Comparison of ENCODE assay signal across 2 cellular contexts in the genomic region with DNA sequence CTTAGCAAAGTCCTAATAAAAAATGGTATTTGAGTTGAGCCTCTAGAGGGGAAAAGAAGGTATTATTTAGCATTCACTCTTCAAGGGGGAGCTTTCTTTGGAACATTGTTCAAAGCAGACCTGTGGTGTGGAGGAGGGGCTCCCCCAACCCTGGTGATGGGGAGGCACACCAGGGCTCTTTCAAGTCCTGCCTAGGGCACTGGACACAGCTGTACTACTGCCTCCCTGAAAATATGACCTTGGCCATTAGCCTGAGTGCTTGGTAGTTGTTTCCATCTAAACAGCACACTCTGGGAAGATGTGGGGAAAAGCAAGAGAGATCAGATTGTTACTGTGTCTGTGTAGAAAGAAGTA.
TF ChIP-seq lines count a peak whose summit lies in the region.

No MANE protein-coding gene starts in this region.

TF ChIP-seq in A549, 52 proteins besides CTCF, POLR2A, EP300 and RAD21:
- no peak for TF ChIP-seq MAX (IDR thresholded peaks at IDR 0.05)
- no peak for TF ChIP-seq HDAC2 (IDR thresholded peaks at IDR 0.05)
- TF ChIP-seq ATOH8 (CRISPR knock-in tag; IDR thresholded peaks at IDR 0.05; ENCODE audit: low read depth), result no peak

TF ChIP-seq in H1, 55 proteins besides CTCF, POLR2A, EP300 and RAD21:
- TF ChIP-seq SIX5 (IDR thresholded peaks at IDR 0.05; ENCODE audit: low read depth, low read length), result no peak
- no peak for TF ChIP-seq ATF3 (IDR thresholded peaks at IDR 0.05; ENCODE audit: insufficient read depth, low read depth, low read length)
- no peak for TF ChIP-seq EZH2 (IDR thresholded peaks at IDR 0.05; ENCODE audit: low read depth, low read length, severe bottlenecking)
- TF ChIP-seq E2F6 (IDR thresholded peaks at IDR 0.05), result no peak
- no peak for TF ChIP-seq CBX8 (IDR thresholded peaks at IDR 0.05; ENCODE audit: borderline replicate concordance, low read depth, low read length)
- no peak for TF ChIP-seq YY1 (IDR thresholded peaks at IDR 0.05; ENCODE audit: low read depth, low read length)
- TF ChIP-seq SAP30 (IDR thresholded peaks at IDR 0.05; ENCODE audit: insufficient read depth, insufficient replicate concordance, low read length), result no peak
- no peak for TF ChIP-seq RXRA (IDR thresholded peaks at IDR 0.05; ENCODE audit: insufficient read depth, low read depth, low read length)
- TF ChIP-seq HDAC2 (IDR thresholded peaks at IDR 0.05; ENCODE audit: borderline replicate concordance in 1 of 2, low read depth in 2 of 2, low read length in 2 of 2), result no peak
- TF ChIP-seq KDM5A (IDR thresholded peaks at IDR 0.05; ENCODE audit: low read length), result no peak
- no peak for TF ChIP-seq BRCA1 (IDR thresholded peaks at IDR 0.05; ENCODE audit: low read depth, low read length)
- TF ChIP-seq MAFK (IDR thresholded peaks at IDR 0.05; ENCODE audit: low read depth, low read length), result no peak
- TF ChIP-seq SIN3A (conservative IDR thresholded peaks at IDR 0.05 in 1 of 2, IDR thresholded peaks at IDR 0.05 in 1 of 2; ENCODE audit: low read depth in 1 of 2, low read length in 2 of 2), result no peak
- TF ChIP-seq GTF2F1 (IDR thresholded peaks at IDR 0.05; ENCODE audit: borderline replicate concordance, low read depth, low read length), result no peak
- TF ChIP-seq CEBPB (IDR thresholded peaks at IDR 0.05; ENCODE audit: low read depth, low read length), result no peak
- no peak for TF ChIP-seq BACH1 (IDR thresholded peaks at IDR 0.05; ENCODE audit: low read length)
- TF ChIP-seq BCL11A (IDR thresholded peaks at IDR 0.05; ENCODE audit: low read depth in 2 of 2, low read length in 2 of 2), result no peak
